ENCODE assay signal across 8 cellular contexts in the genomic region with DNA sequence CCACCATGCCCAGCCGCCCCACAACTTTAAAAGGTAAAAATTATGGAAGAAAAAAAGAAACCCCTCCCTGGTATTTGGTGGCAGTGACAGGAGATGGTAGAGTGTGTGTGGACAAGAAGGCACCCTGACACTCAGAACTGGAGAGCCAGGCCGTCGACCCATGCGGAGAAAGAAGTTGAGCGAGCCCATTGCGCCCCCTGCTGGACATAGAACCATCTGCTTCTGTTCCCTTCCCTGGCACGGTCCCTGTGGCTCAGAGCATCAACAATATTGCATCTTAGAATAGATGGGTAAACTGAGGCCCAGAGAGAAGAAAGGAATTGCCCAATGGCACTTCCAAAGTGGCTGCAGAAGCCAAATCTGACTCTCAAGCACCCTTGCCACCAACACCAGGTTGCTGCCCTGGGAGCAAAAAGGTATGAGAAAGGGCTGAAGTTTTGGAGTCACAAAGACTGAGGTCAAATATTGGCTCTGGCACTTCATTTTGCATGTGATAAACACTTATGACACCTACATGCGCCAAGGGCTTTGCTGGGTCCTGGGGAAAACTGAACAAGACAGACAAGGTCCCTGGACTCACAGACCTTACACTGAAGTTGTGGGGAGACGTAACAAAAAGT. TPM values are rescaled to one million over a fixed set of nuclear protein-coding genes. Genes with fewer than 3 reads are reported as not detected.
DNase-seq lines count a peak whose midpoint lies in the region; ATAC-seq and TF ChIP-seq lines count a peak whose summit lies in the region.

No MANE protein-coding gene starts in this region.

- H3K79me2 ChIP-seq in smooth muscle cell (ENCODE audit: low read depth), result no peaks in the 10 kb centered on the region

- H3K27me3 ChIP-seq in GM06990 (replicated peaks; ENCODE audit: control insufficient read depth, insufficient read depth, low read length), result no peaks in the 10 kb centered on the region
- no peaks in the 10 kb centered on the region for H3K27me3 ChIP-seq in smooth muscle cell (ENCODE audit: low read depth)

- H4K20me1 ChIP-seq in smooth muscle cell (ENCODE audit: low read depth), result no peaks in the 10 kb centered on the region

- H3K4me2 ChIP-seq in smooth muscle cell, result no peak overlapping the region

- no peak overlapping the region for H3K4me3 ChIP-seq in GM06990 (replicated peaks; ENCODE audit: low read depth, low read length)
- H3K4me3 ChIP-seq in smooth muscle cell, result no peak overlapping the region

- peaks cover 2% of the 10 kb centered on the region for H3K36me3 ChIP-seq in GM06990 (ENCODE audit: control insufficient read depth, insufficient read depth, low read length)
- H3K36me3 ChIP-seq in smooth muscle cell (ENCODE audit: low read depth), result no peaks in the 10 kb centered on the region

- H3K4me3 Mint-ChIP-seq in T-helper 2 cell treated with Interferon-gamma antibody and Interleukin-4, amounts not matched to agents 5 μg/mL and 100 μg/mL, for 36 hours, result no peak overlapping the region

- no peak overlapping the region for H3K27ac Mint-ChIP-seq in T-helper 2 cell treated with Interferon-gamma antibody and Interleukin-4, amounts not matched to agents 5 μg/mL and 100 μg/mL, for 36 hours

- 21% methylated on average over 9 of the region's 9 CpGs for WGBS in smooth muscle cell (ENCODE audit: low lambda C conversion rate)

- no peaks in the 10 kb centered on the region for H3K9me3 Mint-ChIP-seq in T-helper 2 cell treated with Interferon-gamma antibody and Interleukin-4, amounts not matched to agents 5 μg/mL and 100 μg/mL, for 36 hours

- TF ChIP-seq CTCF in GM06990 (IDR thresholded peaks at IDR 0.05; ENCODE audit: insufficient read depth, low read length, poor library complexity, severe bottlenecking) (peak; percentile 87), smooth muscle cell (IDR thresholded peaks at IDR 0.05; ENCODE audit: borderline replicate concordance, insufficient read depth, poor library complexity, severe bottlenecking) (peak; percentile 86)

- H3K27me3 Mint-ChIP-seq in T-helper 2 cell treated with Interferon-gamma antibody and Interleukin-4, amounts not matched to agents 5 μg/mL and 100 μg/mL, for 36 hours (ENCODE audit: low read depth), result no peaks in the 10 kb centered on the region

- peaks cover 9% of the 10 kb centered on the region for H3K36me3 Mint-ChIP-seq in T-helper 2 cell treated with Interferon-gamma antibody and Interleukin-4, amounts not matched to agents 5 μg/mL and 100 μg/mL, for 36 hours (ENCODE audit: low read depth)

- H3K4me1 Mint-ChIP-seq in T-helper 2 cell treated with Interferon-gamma antibody and Interleukin-4, amounts not matched to agents 5 μg/mL and 100 μg/mL, for 36 hours (ENCODE audit: low read depth), result no peaks in the 10 kb centered on the region

- H2AFZ ChIP-seq in smooth muscle cell (ENCODE audit: low read depth), result no peak overlapping the region

- no peak for ATAC-seq in GM18511 (IDR thresholded peaks at IDR 0.05; ENCODE audit: unreplicated experiment)

- no peak overlapping the region for H3K9ac ChIP-seq in smooth muscle cell (ENCODE audit: low read depth)

- DNase-seq in GM06990 (ENCODE audit: extremely low read depth, insufficient read length) (no peak), NCI-H1417 treated with DMSO at 0.1 percent for 48 hours (lab: John Stamatoyannopoulos, UW) (peak; percentile 33), anterior cingulate cortex (lab: John Stamatoyannopoulos, UW) (peak in 50 of 58 donors; percentile 2 to 89 (median 50)), hepatic stellate cell (ENCODE audit: low spot score) (peak; percentile 82), smooth muscle cell (lab: John Stamatoyannopoulos, UW; ENCODE audit: unreplicated experiment) (peak; percentile 30), NCI-H226 (no peak)
- DNase-seq in T-helper 2 cell treated with Interferon-gamma antibody and Interleukin-4, amounts not matched to agents 5 μg/mL and 100 μg/mL, for 36 hours (ENCODE audit: low spot score), result peak; percentile 63

- H3F3A ChIP-seq in smooth muscle cell (ENCODE audit: low read depth), result no peaks in the 10 kb centered on the region

- H3K4me1 ChIP-seq in smooth muscle cell (ENCODE audit: low read depth), result no peaks in the 10 kb centered on the region

- no peak overlapping the region for H3K27ac ChIP-seq in smooth muscle cell (ENCODE audit: low read depth)

- H3K9me3 ChIP-seq in smooth muscle cell (replicated peaks; ENCODE audit: low read depth), result no peaks in the 10 kb centered on the region

RNA-seq across cellular contexts. Expression of a gene that starts 8.6 kb away (rescaled TPM):
- 36.1 and 38.7 TPM in 2 replicates for total RNA-seq in smooth muscle cell
- 54.5 and 68.4 TPM in 2 replicates for polyA plus RNA-seq in smooth muscle cell

RNA-seq across cellular contexts. Expression of a gene that starts 9.3 kb away (rescaled TPM):
- total RNA-seq in smooth muscle cell, result 0.58 and 0.85 TPM in 2 replicates
- 0.84 and 1.1 TPM in 2 replicates for polyA plus RNA-seq in smooth muscle cell

RNA-seq across cellular contexts. Expression of a gene that starts 36.6 kb away (rescaled TPM):
- 2.1 and 3.8 TPM in 2 replicates for total RNA-seq in smooth muscle cell
- polyA plus RNA-seq in smooth muscle cell, result 9.4 and 10.6 TPM in 2 replicates

RNA-seq across cellular contexts. Expression of a gene that starts 50.1 kb away (rescaled TPM):
- 34.6 and 59.2 TPM in 2 replicates for total RNA-seq in smooth muscle cell
- polyA plus RNA-seq in smooth muscle cell, result 38.0 and 40.1 TPM in 2 replicates

RNA-seq across cellular contexts. Expression of a gene that starts 58.5 kb away (rescaled TPM):
- 3.5 TPM in 2 replicates for total RNA-seq in smooth muscle cell
- 8.5 and 8.8 TPM in 2 replicates for polyA plus RNA-seq in smooth muscle cell

Comparison
In these comparisons a context has a peak if more than half of its experiments do, and no peak if none do; other contexts are left out.
1. DNase-seq: peak in NCI-H1417 treated with DMSO at 0.1 percent for 48 hours (single experiment), T-helper 2 cell treated with Interferon-gamma antibody and Interleukin-4, amounts not matched to agents 5 μg/mL and 100 μg/mL, for 36 hours (single experiment), anterior cingulate cortex (50 of 58), hepatic stellate cell (single experiment) and smooth muscle cell (single experiment); none in GM06990 (single experiment) and NCI-H226 (single experiment).